ENCODE assay signal across 2 cellular contexts in genomic region chr3:36187197-36187596, GRCh38.
DNase-seq lines count a peak whose midpoint lies in the region; ATAC-seq and TF ChIP-seq lines count a peak whose summit lies in the region.
"Not testable (repeated sequence)": the region's sequence is repeated elsewhere in the genome, so short reads cannot be mapped to it uniquely, and the experiment has no call there.

No MANE protein-coding gene starts in this region.

- not testable (repeated sequence) for H3K9ac ChIP-seq in PC-3 (ENCODE audit: low read length)

- not testable (repeated sequence) for H3K4me1 ChIP-seq in HEK293 (ENCODE audit: control insufficient read depth, insufficient read depth, low read length)
- H3K4me1 ChIP-seq in PC-3 (ENCODE audit: insufficient read depth, low read length), result peaks cover 12% of the 10 kb centered on the region

- not testable (repeated sequence) for H3K79me2 ChIP-seq in PC-3 (ENCODE audit: low read length)

- H2AFZ ChIP-seq in PC-3 (ENCODE audit: low read length), result not testable (repeated sequence)

- DNase-seq in PC-3, result peak; percentile 80

- not testable (repeated sequence) for H3K36me3 ChIP-seq in HEK293 (ENCODE audit: control insufficient read depth in 2 of 2, insufficient read depth in 1 of 2, low read length in 2 of 2); PC-3 (ENCODE audit: low read depth, low read length)

- H3K9me2 ChIP-seq in PC-3 (replicated peaks; ENCODE audit: low read length), result not testable (repeated sequence)

- intact Hi-C loops in PC-3 (cut with micrococcal nuclease), result loop anchor here (1.0 kb wide), 2 partner anchors 21 to 229 kb away; no protein-coding TSS in a partner anchor

- not testable (repeated sequence) for H3K27ac ChIP-seq in HEK293 (ENCODE audit: extremely low read depth, low read depth, low read length)
- peak overlapping the region; percentile 66 for H3K27ac ChIP-seq in PC-3 (ENCODE audit: low read length)

- POLR2A ChIA-PET in HEK293 (lab: Yijun Ruan, JAX); PC-3 (lab: Charles Lee; ENCODE audit: unreplicated experiment): not testable (repeated sequence)

- CTCF ChIA-PET in HEK293 (lab: Yijun Ruan, JAX); PC-3 (lab: Charles Lee): not testable (repeated sequence)

- H3K27me3 ChIP-seq in PC-3 (ENCODE audit: low read length), result not testable (repeated sequence)

- not testable (repeated sequence) for H3F3A ChIP-seq in PC-3 (ENCODE audit: low read length, unreplicated experiment)

- ATAC-seq in PC-3, result peak; percentile 99

- H3K9me3 ChIP-seq in HEK293 (ENCODE audit: control insufficient read depth, insufficient read depth, low read depth, low read length); PC-3 (ENCODE audit: low read length): not testable (repeated sequence)

- H3K4me3 ChIP-seq in HEK293 (ENCODE audit: low read depth, low read length); PC-3 (ENCODE audit: low read length): not testable (repeated sequence)

- peak overlapping the region; percentile 31; the same call in 1 of the 2 replicates for H3K4me2 ChIP-seq in PC-3 (ENCODE audit: low read length)

- TF ChIP-seq CTCF in HEK293 (tag by site-specific recombination; IDR thresholded peaks at IDR 0.05); PC-3 (conservative IDR thresholded peaks at IDR 0.05; ENCODE audit: low read depth, low read length): not testable (repeated sequence)

- H4K20me1 ChIP-seq in PC-3 (ENCODE audit: low read length), result not testable (repeated sequence)

- BruUV-seq in PC-3 (replicated peaks; lab: Mats Ljungman, UMichigan), result not testable (repeated sequence)

TF ChIP-seq in HEK293, 187 proteins besides CTCF, POLR2A, EP300 and RAD21:
- TF ChIP-seq ZNF843 (tag by site-specific recombination; IDR thresholded peaks at IDR 0.05) (peak; percentile 50; the same call in 1 of the 2 replicates), PRDM4 (tag by site-specific recombination; IDR thresholded peaks at IDR 0.05) (0 out of 2 replicates have a peak, but pooled peaks have one; percentile 11)
